1 cellular context compared by ENCODE assay signal in genomic region chr14:80955434-80955939, GRCh38.
TF ChIP-seq lines count a peak whose summit lies in the region.

TSHR (plus strand) TSS chr14:80955621; CDS start chr14:80955681, 60 bp downstream.

TF ChIP-seq in H1, 55 proteins besides CTCF, POLR2A, EP300 and RAD21:
- TF ChIP-seq FOSL1 (IDR thresholded peaks at IDR 0.05; ENCODE audit: insufficient read depth, low read depth, low read length) (no peak), BACH1 (IDR thresholded peaks at IDR 0.05; ENCODE audit: low read length) (no peak), SAP30 (IDR thresholded peaks at IDR 0.05; ENCODE audit: insufficient read depth, insufficient replicate concordance, low read length) (no peak), BRCA1 (IDR thresholded peaks at IDR 0.05; ENCODE audit: low read depth, low read length) (no peak), SP1 (IDR thresholded peaks at IDR 0.05; ENCODE audit: low read depth, low read length) (no peak), MAX (IDR thresholded peaks at IDR 0.05) (no peak), NANOG (IDR thresholded peaks at IDR 0.05; ENCODE audit: insufficient read depth, low read depth, low read length, poor library complexity, severe bottlenecking) (no peak), SIX5 (IDR thresholded peaks at IDR 0.05; ENCODE audit: low read depth, low read length) (no peak), GABPA (IDR thresholded peaks at IDR 0.05; ENCODE audit: borderline replicate concordance, insufficient read depth, low read length) (no peak), RXRA (IDR thresholded peaks at IDR 0.05; ENCODE audit: insufficient read depth, low read depth, low read length) (no peak), JUND (IDR thresholded peaks at IDR 0.05; ENCODE audit: low read length) (no peak), CHD2 (IDR thresholded peaks at IDR 0.05; ENCODE audit: low read length) (no peak), SUZ12 (IDR thresholded peaks at IDR 0.05; ENCODE audit: low read length) (peak; percentile 28; the same call in 1 of the 2 replicates), PHF8 (conservative IDR thresholded peaks at IDR 0.05; ENCODE audit: low read depth, low read length) (no peak), SIRT6 (IDR thresholded peaks at IDR 0.05; ENCODE audit: low read length) (no peak), GTF2F1 (IDR thresholded peaks at IDR 0.05; ENCODE audit: borderline replicate concordance, low read depth, low read length) (no peak), SIN3A (conservative IDR thresholded peaks at IDR 0.05 in 1 of 2, IDR thresholded peaks at IDR 0.05 in 1 of 2; ENCODE audit: low read depth in 1 of 2, low read length in 2 of 2) (no peak), CBX5 (IDR thresholded peaks at IDR 0.05; ENCODE audit: low read depth, low read length) (no peak), KDM5A (IDR thresholded peaks at IDR 0.05; ENCODE audit: low read length) (no peak), ASH2L (IDR thresholded peaks at IDR 0.05; ENCODE audit: low read length) (peak; percentile 57), JUN (IDR thresholded peaks at IDR 0.05; ENCODE audit: low read depth, low read length) (no peak), SP2 (IDR thresholded peaks at IDR 0.05; ENCODE audit: low read length) (no peak), KDM4A (IDR thresholded peaks at IDR 0.05; ENCODE audit: low read depth, low read length, severe bottlenecking) (peak; percentile 85), EZH2 (IDR thresholded peaks at IDR 0.05; ENCODE audit: low read depth, low read length, severe bottlenecking) (peak; percentile 55), TAF1 (IDR thresholded peaks at IDR 0.05; ENCODE audit: low read depth, low read length) (no peak), CHD1 (IDR thresholded peaks at IDR 0.05; ENCODE audit: low read depth, low read length) (no peak), CTBP2 (IDR thresholded peaks at IDR 0.05; ENCODE audit: borderline replicate concordance, insufficient read depth, insufficient read length, low read length) (no peak)
- TF ChIP-seq, protein P1, sequence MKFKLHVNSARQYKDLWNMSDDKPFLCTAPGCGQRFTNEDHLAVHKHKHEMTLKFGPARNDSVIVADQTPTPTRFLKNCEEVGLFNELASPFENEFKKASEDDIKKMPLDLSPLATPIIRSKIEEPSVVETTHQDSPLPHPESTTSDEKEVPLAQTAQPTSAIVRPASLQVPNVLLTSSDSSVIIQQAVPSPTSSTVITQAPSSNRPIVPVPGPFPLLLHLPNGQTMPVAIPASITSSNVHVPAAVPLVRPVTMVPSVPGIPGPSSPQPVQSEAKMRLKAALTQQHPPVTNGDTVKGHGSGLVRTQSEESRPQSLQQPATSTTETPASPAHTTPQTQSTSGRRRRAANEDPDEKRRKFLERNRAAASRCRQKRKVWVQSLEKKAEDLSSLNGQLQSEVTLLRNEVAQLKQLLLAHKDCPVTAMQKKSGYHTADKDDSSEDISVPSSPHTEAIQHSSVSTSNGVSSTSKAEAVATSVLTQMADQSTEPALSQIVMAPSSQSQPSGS (IDR thresholded peaks at IDR 0.05; ENCODE audit: low read length): no peak
